ENCODE assay signal across 8 cellular contexts in genomic region chr1:1371741-1372711, GRCh38. TPM values are rescaled to one million over a fixed set of nuclear protein-coding genes. Genes with fewer than 3 reads are reported as not detected.
DNase-seq lines count a peak whose midpoint lies in the region; ATAC-seq and TF ChIP-seq lines count a peak whose summit lies in the region.

No MANE protein-coding gene starts in this region.

- H3K27me3 Mint-ChIP-seq in activated T-cell treated with anti-CD3 and anti-CD28 coated beads, Interleukin-2, amount 50 U/mL, for 72 hours (ENCODE audit: low read depth): no peaks in the 10 kb centered on the region

- intact Hi-C loops in psoas muscle (cut with DNase I): loop anchor here in 1 of 2 donors (2.0 kb wide), 1 partner anchor 23 kb away; the partner anchor contains the start of gene DVL1
- intact Hi-C loops in aorta (cut with DNase I): loop anchor here (1.0 to 2.0 kb wide), 2 partner anchors 23 kb away; partner anchors contain the start of gene DVL1 (in 2 of the 2)

- peaks cover 0 to 9% (median 5%) of the 10 kb centered on the region in 11 experiments; a peak in 17 of 22 replicates for H3K9me3 ChIP-seq in BLaER1 treated with 17β-estradiol and CSF1 and Interleukin-3, amounts not matched to agents 10 nM and 100 nM (replicated peaks in 1 of 11)
- H3K9me3 ChIP-seq in psoas muscle: no peaks in the 10 kb centered on the region
- H3K9me3 ChIP-seq in aorta (ENCODE audit: control insufficient read depth, low read length): no peaks in the 10 kb centered on the region

- peak overlapping the region; percentile 53 to 99 (median 97); a peak in 21 of 22 replicates for H3K9ac ChIP-seq in BLaER1 treated with 17β-estradiol and CSF1 and Interleukin-3, amounts not matched to agents 10 nM and 100 nM

- H3K4me1 Mint-ChIP-seq in activated T-cell treated with anti-CD3 and anti-CD28 coated beads, Interleukin-2, amount 50 U/mL, for 72 hours (ENCODE audit: low read depth): peaks cover 33% of the 10 kb centered on the region

- no peak overlapping the region for H3K27ac Mint-ChIP-seq in activated T-cell treated with anti-CD3 and anti-CD28 coated beads, Interleukin-2, amount 50 U/mL, for 72 hours

- peak overlapping the region; percentile 95 to 100 (median 100) for H3K4me2 ChIP-seq in BLaER1 treated with 17β-estradiol and CSF1 and Interleukin-3, amounts not matched to agents 10 nM and 100 nM

- peak overlapping the region; percentile 46 to 48 for H3K4me3 Mint-ChIP-seq in activated T-cell treated with anti-CD3 and anti-CD28 coated beads, Interleukin-2, amount 50 U/mL, for 72 hours

- ATAC-seq in activated T-cell treated with anti-CD3 and anti-CD28 coated beads, Interleukin-2, amount 50 U/mL, for 72 hours (replicated peaks in 1 of 2): peak; percentile 41 to 47
- ATAC-seq in psoas muscle (peak; percentile 35 to 54 (median 43)), aorta (ENCODE audit: low FRiP score) (peak; percentile 64), HG03159 (IDR thresholded peaks at IDR 0.05; ENCODE audit: unreplicated experiment) (no peak)

- WGBS in psoas muscle, 3 donors: 21 to 33% (median 25%) methylated on average over 24 to 26 of the region's 26 CpGs
- 28 to 29% methylated on average over 23 to 26 of the region's 26 CpGs for WGBS in aorta, 2 donors

- peak overlapping the region in 10 of 11 experiments; percentile 40 to 97 (median 77); a peak in 19 of 22 replicates for H3K27ac ChIP-seq in BLaER1 treated with 17β-estradiol and CSF1 and Interleukin-3, amounts not matched to agents 10 nM and 100 nM
- peak overlapping the region; percentile 56 for H3K27ac ChIP-seq in psoas muscle
- no peak overlapping the region for H3K27ac ChIP-seq in aorta (ENCODE audit: low read depth in 1 of 2, low read length in 2 of 2)

- TF ChIP-seq CTCF in fibroblast of villous mesenchyme (IDR thresholded peaks at IDR 0.05; ENCODE audit: insufficient read depth, low read depth, low read length): peak; percentile 93
- TF ChIP-seq CTCF in psoas muscle (IDR thresholded peaks at IDR 0.05): peak; percentile 92

- no peaks in the 10 kb centered on the region for H3K27me3 ChIP-seq in BLaER1 treated with 17β-estradiol and CSF1 and Interleukin-3, amounts not matched to agents 10 nM and 100 nM
- H3K27me3 ChIP-seq in psoas muscle (ENCODE audit: insufficient read depth in 3 of 3, low read length in 2 of 3) (no peaks in the 10 kb centered on the region), aorta (ENCODE audit: control insufficient read depth in 1 of 2, insufficient read depth in 2 of 2, low read length in 1 of 2) (no peaks in the 10 kb centered on the region)

- peaks cover 46 to 62% (median 59%) of the 10 kb centered on the region in 10 experiments for H3K4me1 ChIP-seq in BLaER1 treated with 17β-estradiol and CSF1 and Interleukin-3, amounts not matched to agents 10 nM and 100 nM
- H3K4me1 ChIP-seq in psoas muscle: peaks cover 32% of the 10 kb centered on the region
- no peaks in the 10 kb centered on the region for H3K4me1 ChIP-seq in aorta (ENCODE audit: control insufficient read depth in 1 of 2, insufficient read depth in 2 of 2, low read length in 2 of 2)

- DNase-seq in HCEC 1CT (peak; percentile 42), fibroblast of villous mesenchyme (ENCODE audit: low read depth) (peak; percentile 61), psoas muscle (peak; percentile 74 to 85), aorta (peak; percentile 77 to 92)
- peak; percentile 86 to 91 for DNase-seq in activated T-cell treated with anti-CD3 and anti-CD28 coated beads, Interleukin-2, amount 50 U/mL, for 72 hours

- peak overlapping the region in 9 of 10 experiments; percentile 33 to 84 (median 49); a peak in 16 of 20 replicates for H3K4me3 ChIP-seq in BLaER1 treated with 17β-estradiol and CSF1 and Interleukin-3, amounts not matched to agents 10 nM and 100 nM
- H3K4me3 ChIP-seq in fibroblast of villous mesenchyme (ENCODE audit: low read depth, low read length): no peak overlapping the region
- H3K4me3 ChIP-seq in psoas muscle: no peak overlapping the region
- no peak overlapping the region for H3K4me3 ChIP-seq in aorta (ENCODE audit: low read length in 2 of 2)

- peaks cover 4 to 45% (median 41%) of the 10 kb centered on the region in 11 experiments; a peak in 21 of 22 replicates for H4K20me1 ChIP-seq in BLaER1 treated with 17β-estradiol and CSF1 and Interleukin-3, amounts not matched to agents 10 nM and 100 nM

- no peaks in the 10 kb centered on the region for H3K9me3 Mint-ChIP-seq in activated T-cell treated with anti-CD3 and anti-CD28 coated beads, Interleukin-2, amount 50 U/mL, for 72 hours

- H3K36me3 ChIP-seq in BLaER1 treated with 17β-estradiol and CSF1 and Interleukin-3, amounts not matched to agents 10 nM and 100 nM: peaks cover 8 to 31% (median 20%) of the 10 kb centered on the region in 11 experiments
- H3K36me3 ChIP-seq in psoas muscle (ENCODE audit: insufficient read depth in 1 of 2, low read depth in 1 of 2) (peaks cover 0 to 12% of the 10 kb centered on the region in 2 donors), aorta (ENCODE audit: control insufficient read depth in 1 of 2, insufficient read depth in 2 of 2, low read length in 1 of 2) (no peaks in the 10 kb centered on the region)

- H3K36me3 Mint-ChIP-seq in activated T-cell treated with anti-CD3 and anti-CD28 coated beads, Interleukin-2, amount 50 U/mL, for 72 hours (ENCODE audit: insufficient read depth in 2 of 2): peaks cover 0 to 2% of the 10 kb centered on the region in 2 donors

TF ChIP-seq in PFSK-1, 5 proteins besides CTCF, POLR2A, EP300 and RAD21:
- TF ChIP-seq FOXP2 (optimal IDR thresholded peaks at IDR 0.05; ENCODE audit: borderline replicate concordance, extremely low read depth, extremely low read length, insufficient read depth) (no peak), POLR2AphosphoS5 (IDR thresholded peaks at IDR 0.05; ENCODE audit: low read depth, low read length) (0 out of 2 replicates have a peak, but pooled peaks have one; percentile 15)

RNA-seq across cellular contexts. Expression of gene AURKAIP1, which starts 3.0 kb away (rescaled TPM):
- polyA plus RNA-seq in PFSK-1 (2012; ENCODE audit: insufficient read length, low read depth): 369 TPM
- total RNA-seq in activated T-cell treated with anti-CD3 and anti-CD28 coated beads, Interleukin-2, amount 50 U/mL, for 72 hours: 10 to 100 TPM; 92.4 to 97.7 TPM
- total RNA-seq in fibroblast of villous mesenchyme: 94.1 and 116 TPM in 2 replicates
- 100 to 1,000 TPM; 180 to 194 (median 183) TPM for total RNA-seq in psoas muscle
- 100 to 1,000 TPM; 306 to 534 (median 341) TPM for polyA plus RNA-seq in psoas muscle
- 10 to 100 TPM; 59.6 to 65.6 TPM for total RNA-seq in aorta
- polyA plus RNA-seq in aorta: 100 to 1,000 TPM; 119 to 154 TPM

RNA-seq across cellular contexts. Expression of gene MXRA8, which starts 13.7 kb away (rescaled TPM):
- 218 TPM for polyA plus RNA-seq in PFSK-1 (2012; ENCODE audit: insufficient read length, low read depth)
- total RNA-seq in activated T-cell treated with anti-CD3 and anti-CD28 coated beads, Interleukin-2, amount 50 U/mL, for 72 hours: 1 to 10 TPM; 1.6 to 3.0 TPM
- total RNA-seq in fibroblast of villous mesenchyme (249 and 351 TPM in 2 replicates), psoas muscle (10 to 100 TPM in 3 of 4 donors, 1 to 10 TPM in 1; 7.2 to 24.3 (median 13.5) TPM), aorta (100 to 1,000 TPM; 105 to 221 TPM)
- polyA plus RNA-seq in psoas muscle (10 to 100 TPM in 2 of 3 donors, 1 to 10 TPM in 1; 9.8 to 16.9 (median 10.1) TPM), aorta (100 to 1,000 TPM in 1 of 2 donors, 10 to 100 TPM in 1; 52.3 to 364 TPM)

RNA-seq across cellular contexts. Expression of gene DVL1, which starts 22.8 kb away (rescaled TPM):
- 148 TPM for polyA plus RNA-seq in PFSK-1 (2012; ENCODE audit: insufficient read length, low read depth)
- 10 to 100 TPM; 46.6 to 52.2 TPM for total RNA-seq in activated T-cell treated with anti-CD3 and anti-CD28 coated beads, Interleukin-2, amount 50 U/mL, for 72 hours
- total RNA-seq in fibroblast of villous mesenchyme (69.5 and 70.9 TPM in 2 replicates), psoas muscle (100 to 1,000 TPM; 162 to 215 (median 210) TPM), aorta (10 to 100 TPM; 48.7 to 53.7 TPM)
- polyA plus RNA-seq in psoas muscle (100 to 1,000 TPM; 183 to 209 (median 206) TPM), aorta (10 to 100 TPM; 21.2 to 71.9 TPM)

RNA-seq across cellular contexts. Expression of gene CCNL2, which starts 27.1 kb away (rescaled TPM):
- polyA plus RNA-seq in PFSK-1 (2012; ENCODE audit: insufficient read length, low read depth): 157 TPM
- total RNA-seq in activated T-cell treated with anti-CD3 and anti-CD28 coated beads, Interleukin-2, amount 50 U/mL, for 72 hours: 100 to 1,000 TPM; 166 to 180 TPM
- total RNA-seq in fibroblast of villous mesenchyme: 94.7 and 130 TPM in 2 replicates
- total RNA-seq in psoas muscle: 10 to 100 TPM; 40.2 to 71.8 (median 46.1) TPM
- 10 to 100 TPM; 50.1 to 59.3 (median 54.7) TPM for polyA plus RNA-seq in psoas muscle
- 100 to 1,000 TPM; 153 to 246 TPM for total RNA-seq in aorta
- 100 to 1,000 TPM in 1 of 2 donors, 10 to 100 TPM in 1; 34.6 to 409 TPM for polyA plus RNA-seq in aorta

RNA-seq across cellular contexts. Expression of gene MRPL20, which starts 35.1 kb away (rescaled TPM):
- polyA plus RNA-seq in PFSK-1 (2012; ENCODE audit: insufficient read length, low read depth): 179 TPM
- 10 to 100 TPM; 74.9 to 77.5 TPM for total RNA-seq in activated T-cell treated with anti-CD3 and anti-CD28 coated beads, Interleukin-2, amount 50 U/mL, for 72 hours
- total RNA-seq in fibroblast of villous mesenchyme (85.5 and 96.6 TPM in 2 replicates), psoas muscle (100 to 1,000 TPM; 114 to 159 (median 143) TPM), aorta (10 to 100 TPM; 69.7 to 70.2 TPM)
- polyA plus RNA-seq in psoas muscle (100 to 1,000 TPM; 211 to 308 (median 255) TPM), aorta (100 to 1,000 TPM; 144 to 184 TPM)

Comparison
In these comparisons a context has a peak if more than half of its experiments do, and no peak if none do; other contexts are left out.
1. H3K27ac ChIP-seq: peak in BLaER1 treated with 17β-estradiol and CSF1 and Interleukin-3, amounts not matched to agents 10 nM and 100 nM (10 of 11) and psoas muscle (single experiment); none in aorta (0 of 2).
2. H3K4me3 ChIP-seq: peak in BLaER1 treated with 17β-estradiol and CSF1 and Interleukin-3, amounts not matched to agents 10 nM and 100 nM (9 of 10); none in fibroblast of villous mesenchyme (single experiment), psoas muscle (single experiment) and aorta (0 of 2).
3. Peak in every context shown above with its lines, with median percentiles within 50 percentile points of each other: DNase-seq.